Comparison of ENCODE assay signal across 17 cellular contexts in genomic region chr5:34039398-34040157, GRCh38. TPM values are rescaled to one million over a fixed set of nuclear protein-coding genes. Genes with fewer than 3 reads are reported as not detected.
"Had no signal": no experiment of that assay in that cellular context is flagged by ENCODE, and none has a peak within 500 bp of the region (broad histone marks: within the 10 kb centered on the region; RNA-seq: fewer than 3 reads in every experiment).

No MANE protein-coding gene starts in this region.

- H3K4me1 Mint-ChIP-seq: activated naive CD4-positive, alpha-beta T cell treated with anti-CD3 and anti-CD28 coated beads, Interleukin-2, amount 10 ng/mL, durations not matched to agents 7 days and 5 days; stimulated activated naive CD8-positive, alpha-beta T cell treated with anti-CD3 and anti-CD28 coated beads, Interleukin-15, amount 100 ng/mL, for 72 hours had no signal

- H3K27me3 ChIP-seq: cardiac muscle cell, gastroesophageal sphincter, testis had no signal

- H3K27ac ChIP-seq: cardiac muscle cell, epithelial cell of prostate, testis had no signal

- H3K36me3 ChIP-seq: cardiac muscle cell had no signal

- H3K27me3 Mint-ChIP-seq: activated naive CD4-positive, alpha-beta T cell treated with anti-CD3 and anti-CD28 coated beads, Interleukin-2, amount 10 ng/mL, durations not matched to agents 7 days and 5 days; activated T-helper 17 cell treated with anti-CD3 and anti-CD28 coated beads, Interleukin-2, amount 50 U/mL, for 72 hours; memory B cell; stimulated activated naive CD8-positive, alpha-beta T cell treated with anti-CD3 and anti-CD28 coated beads, Interleukin-15, amount 100 ng/mL, for 72 hours had no signal

- H3K9me3 ChIP-seq: gastroesophageal sphincter, testis had no signal

- H3K27ac Mint-ChIP-seq: activated naive CD4-positive, alpha-beta T cell treated with anti-CD3 and anti-CD28 coated beads, Interleukin-2, amount 10 ng/mL, durations not matched to agents 7 days and 5 days; activated T-helper 17 cell treated with anti-CD3 and anti-CD28 coated beads, Interleukin-2, amount 50 U/mL, for 72 hours; memory B cell; stimulated activated naive CD8-positive, alpha-beta T cell treated with anti-CD3 and anti-CD28 coated beads, Interleukin-15, amount 100 ng/mL, for 72 hours had no signal

- DNase-seq: activated CD4-positive, alpha-beta T cell treated with anti-CD3 and anti-CD28 coated beads for 1 hour; activated CD4-positive, alpha-beta T cell treated with anti-CD3 and anti-CD28 coated beads, Interleukin-2, amount 50 U/mL, for 48 hours; activated naive CD4-positive, alpha-beta T cell treated with anti-CD3 and anti-CD28 coated beads, Interleukin-2, amount 10 ng/mL, durations not matched to agents 7 days and 5 days; left colon; natural killer cell; nucleus accumbens; posterior cingulate gyrus; right cardiac atrium; stimulated activated naive CD8-positive, alpha-beta T cell treated with anti-CD3 and anti-CD28 coated beads, Interleukin-15, amount 100 ng/mL, for 72 hours; T-helper 9 cell; testis had no signal

- H3K9me3 Mint-ChIP-seq: activated naive CD4-positive, alpha-beta T cell treated with anti-CD3 and anti-CD28 coated beads, Interleukin-2, amount 10 ng/mL, durations not matched to agents 7 days and 5 days; memory B cell; natural killer cell; stimulated activated naive CD8-positive, alpha-beta T cell treated with anti-CD3 and anti-CD28 coated beads, Interleukin-15, amount 100 ng/mL, for 72 hours had no signal

- H3K4me3 Mint-ChIP-seq: activated naive CD4-positive, alpha-beta T cell treated with anti-CD3 and anti-CD28 coated beads, Interleukin-2, amount 10 ng/mL, durations not matched to agents 7 days and 5 days; activated T-helper 17 cell treated with anti-CD3 and anti-CD28 coated beads, Interleukin-2, amount 50 U/mL, for 72 hours; memory B cell; natural killer cell; stimulated activated naive CD8-positive, alpha-beta T cell treated with anti-CD3 and anti-CD28 coated beads, Interleukin-15, amount 100 ng/mL, for 72 hours had no signal

- ATAC-seq: activated T-helper 17 cell treated with anti-CD3 and anti-CD28 coated beads, Interleukin-2, amount 50 U/mL, for 72 hours; gastroesophageal sphincter; left colon; natural killer cell; right cardiac atrium; stimulated activated naive CD8-positive, alpha-beta T cell treated with anti-CD3 and anti-CD28 coated beads, Interleukin-15, amount 100 ng/mL, for 72 hours had no signal

- H3K4me3 ChIP-seq: cardiac muscle cell, gastroesophageal sphincter, testis had no signal

RNA-seq across cellular contexts. Expression of gene SLC45A2, which starts 55.1 kb away (rescaled TPM):
- total RNA-seq: activated T-helper 17 cell treated with anti-CD3 and anti-CD28 coated beads, Interleukin-2, amount 50 U/mL, for 72 hours; cardiac muscle cell; natural killer cell; urinary bladder had no signal
- polyA plus RNA-seq: urinary bladder had no signal
